Comparison of ENCODE assay signal across 8 cellular contexts in the genomic region with DNA sequence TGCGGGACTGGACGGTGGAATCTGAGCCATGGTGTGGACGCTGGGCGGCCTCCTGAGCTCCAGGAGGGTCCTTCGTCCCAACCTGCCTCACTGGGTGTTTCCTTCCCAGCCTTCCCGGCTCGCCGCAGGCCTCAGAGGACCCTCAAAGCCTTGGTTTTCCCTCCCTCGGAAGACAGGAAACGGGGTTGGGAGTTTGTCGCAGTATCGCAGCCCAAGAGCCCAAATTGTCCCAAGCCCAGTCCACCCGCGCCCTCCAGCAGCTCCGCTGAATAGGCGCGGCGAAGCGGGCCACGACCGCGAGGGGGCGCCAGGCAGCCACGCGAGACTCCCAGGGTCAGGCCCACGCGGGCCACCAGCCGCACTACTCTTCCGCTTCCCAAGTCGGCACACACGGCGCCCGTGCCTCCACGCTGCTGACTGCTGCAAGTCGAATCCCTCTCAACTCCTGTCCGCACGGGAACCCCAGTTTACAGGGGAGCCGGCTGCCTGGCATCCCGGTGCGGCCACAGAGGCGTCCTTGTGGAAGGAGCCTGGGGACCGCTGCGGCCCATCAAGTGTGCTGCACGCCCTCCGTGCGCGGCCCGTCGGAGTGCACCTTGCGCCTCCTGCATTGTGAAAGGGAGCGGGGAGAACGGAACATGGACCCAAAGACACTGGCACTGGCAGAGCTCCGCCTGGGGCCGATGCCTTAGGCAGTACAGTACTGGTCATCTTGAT. TPM values are rescaled to one million over a fixed set of nuclear protein-coding genes. Genes with fewer than 3 reads are reported as not detected.
DNase-seq lines count a peak whose midpoint lies in the region; ATAC-seq, FAIRE-seq and TF ChIP-seq lines count a peak whose summit lies in the region.

No MANE protein-coding gene starts in this region.

- H3K9ac ChIP-seq in SK-N-MC (ENCODE audit: insufficient read length), result no peak overlapping the region

- H3K9me3 Mint-ChIP-seq in activated naive CD4-positive, alpha-beta T cell treated with anti-CD3 and anti-CD28 coated beads for 36 hours, result no peaks in the 10 kb centered on the region

- TF ChIP-seq CTCF in pancreas (IDR thresholded peaks at IDR 0.05), result peak; percentile 95 to 97 (median 96)
- TF ChIP-seq CTCF in testis (IDR thresholded peaks at IDR 0.05), result peak; percentile 87 to 96 (median 89)

- H3K4me3 ChIP-seq in SK-N-MC (peak overlapping the region; percentile 70), pancreas (peak overlapping the region; percentile 13 to 60 (median 34)), testis (peak overlapping the region; percentile 46 to 61)

- no peaks in the 10 kb centered on the region for H3K4me1 ChIP-seq in pancreas
- H3K4me1 ChIP-seq in testis, result no peaks in the 10 kb centered on the region

- CTCF ChIA-PET in activated naive CD4-positive, alpha-beta T cell treated with anti-CD3 and anti-CD28 coated beads for 36 hours (lab: Charles Lee), result interaction anchor here (0.7 to 2.5 kb wide), 27 partner anchors 9 to 413 kb away, joined by 3 to 19 read pairs (median 5); a partner anchor contains a TSS

- TF ChIP-seq POLR2A in testis (IDR thresholded peaks at IDR 0.05), result no peak

- H3K36me3 ChIP-seq in SK-N-MC (ENCODE audit: insufficient read depth, low read length), result no peaks in the 10 kb centered on the region
- H3K36me3 ChIP-seq in pancreas, result no peaks in the 10 kb centered on the region
- H3K36me3 ChIP-seq in testis (ENCODE audit: low read depth, missing control alignments), result no peaks in the 10 kb centered on the region

- H3K27me3 ChIP-seq in pancreas (no peaks in the 10 kb centered on the region), testis (no peaks in the 10 kb centered on the region)

- H3K27ac ChIP-seq in SK-N-MC, result no peak overlapping the region
- no peak overlapping the region for H3K27ac ChIP-seq in pancreas
- no peak overlapping the region for H3K27ac ChIP-seq in testis

- DNase-seq in AG08395 (ENCODE audit: low spot score), result peak; percentile 92
- peak; percentile 64 for DNase-seq in HuH-7.5 (ENCODE audit: low spot score)
- DNase-seq in SK-N-MC (ENCODE audit: low read depth, low spot score), result no peak
- peak; percentile 90 for DNase-seq in activated naive CD4-positive, alpha-beta T cell treated with anti-CD3 and anti-CD28 coated beads for 36 hours
- DNase-seq in glomerular visceral epithelial cell (ENCODE audit: extremely low spot score), result peak; percentile 75
- peak; percentile 71 to 98 (median 88) for DNase-seq in pancreas
- DNase-seq in testis, result peak; percentile 92

- H3K27ac Mint-ChIP-seq in activated naive CD4-positive, alpha-beta T cell treated with anti-CD3 and anti-CD28 coated beads for 36 hours, result peak overlapping the region; percentile 63

- intact Hi-C loops in activated naive CD4-positive, alpha-beta T cell treated with anti-CD3 and anti-CD28 coated beads for 36 hours (cut with micrococcal nuclease), result loop anchor here (1.0 kb wide), 4 partner anchors 40 to 219 kb away; a partner anchor contains a TSS
- intact Hi-C loops in pancreas (cut with DNase I), result no loop called here
- intact Hi-C loops in testis (cut with DNase I; ENCODE audit: low total_unique reads), result loop anchor here (10.0 kb wide), 1 partner anchor 219 kb away; no protein-coding TSS in a partner anchor

- no peak for FAIRE-seq in pancreas (lab: Jason Lieb, UNC)

- WGBS in pancreas, 2 donors, result 4% methylated on average over 53 to 54 of the region's 54 CpGs
- WGBS in testis, 2 donors, result 4 to 8% methylated on average over 2 to 41 of the region's 54 CpGs

- no peaks in the 10 kb centered on the region for H3K36me3 Mint-ChIP-seq in activated naive CD4-positive, alpha-beta T cell treated with anti-CD3 and anti-CD28 coated beads for 36 hours (ENCODE audit: low read depth)

- H3K9me3 ChIP-seq in SK-N-MC (ENCODE audit: low read depth, low read length) (no peaks in the 10 kb centered on the region), pancreas (no peaks in the 10 kb centered on the region), testis (no peaks in the 10 kb centered on the region)

- H3K4me1 Mint-ChIP-seq in activated naive CD4-positive, alpha-beta T cell treated with anti-CD3 and anti-CD28 coated beads for 36 hours (ENCODE audit: low read depth), result peaks cover 9% of the 10 kb centered on the region

- H3K27me3 Mint-ChIP-seq in activated naive CD4-positive, alpha-beta T cell treated with anti-CD3 and anti-CD28 coated beads for 36 hours (ENCODE audit: low read depth), result no peaks in the 10 kb centered on the region

- ATAC-seq in GM18519 (IDR thresholded peaks at IDR 0.05; ENCODE audit: low FRiP score, unreplicated experiment) (peak; percentile 38), pancreas (peak; percentile 99 to 100 (median 100))

- H3K4me3 Mint-ChIP-seq in activated naive CD4-positive, alpha-beta T cell treated with anti-CD3 and anti-CD28 coated beads for 36 hours, result peak overlapping the region; percentile 73

RNA-seq across cellular contexts. Expression of a gene that starts 40.4 kb away (rescaled TPM):
- total RNA-seq in activated naive CD4-positive, alpha-beta T cell treated with anti-CD3 and anti-CD28 coated beads for 36 hours, result 100 to 1,000 TPM; 705 to 712 TPM
- total RNA-seq in pancreas (10 to 100 TPM; 19.0 to 38.7 (median 25.8) TPM), testis (100 to 1,000 TPM; 136 to 204 TPM)
- polyA plus RNA-seq in pancreas (10 to 100 TPM; 17.0 to 19.7 TPM), testis (ENCODE audit: insufficient read depth, low read depth, low replicate concordance) (184 TPM)

RNA-seq across cellular contexts. Expression of a gene that starts 50.4 kb away (rescaled TPM):
- under 1 TPM in 1 of 2 experiments, not detected in 1; 0.27 TPM for total RNA-seq in activated naive CD4-positive, alpha-beta T cell treated with anti-CD3 and anti-CD28 coated beads for 36 hours
- total RNA-seq in pancreas (1 to 10 TPM in 3 of 6 donors, under 1 TPM in 3; 0.23 to 1.9 (median 1.1) TPM), testis (1 to 10 TPM; 3.5 TPM)
- polyA plus RNA-seq in pancreas (1 to 10 TPM; 2.2 to 6.8 TPM), testis (ENCODE audit: insufficient read depth, low read depth, low replicate concordance) (1.6 TPM)

RNA-seq across cellular contexts. Expression of a gene that starts 52.5 kb away (rescaled TPM):
- 10 to 100 TPM; 11.7 to 13.8 TPM for total RNA-seq in activated naive CD4-positive, alpha-beta T cell treated with anti-CD3 and anti-CD28 coated beads for 36 hours
- total RNA-seq in pancreas, result 10 to 100 TPM in 1 of 6 donors, 1 to 10 TPM in 5; 5.9 to 12.4 (median 7.1) TPM
- 10 to 100 TPM; 29.9 to 35.0 TPM for polyA plus RNA-seq in pancreas
- 10 to 100 TPM; 27.6 to 35.8 TPM for total RNA-seq in testis
- polyA plus RNA-seq in testis (ENCODE audit: insufficient read depth, low read depth, low replicate concordance), result 19.3 TPM

Comparison
In these comparisons a context has a peak if more than half of its experiments do, and no peak if none do; other contexts are left out.
1. intact Hi-C loops: an anchor here in activated naive CD4-positive, alpha-beta T cell treated with anti-CD3 and anti-CD28 coated beads for 36 hours (1.0 kb wide) and testis (10.0 kb wide); none called in pancreas.